Comparison of ENCODE assay signal across 19 cellular contexts in genomic region chr11:26231252-26231661, GRCh38.
DNase-seq lines count a peak whose midpoint lies in the region; ATAC-seq, FAIRE-seq and TF ChIP-seq lines count a peak whose summit lies in the region.
"Had no signal": no experiment of that assay in that cellular context is flagged by ENCODE, and none has a peak within 500 bp of the region (broad histone marks: within the 10 kb centered on the region; RNA-seq: fewer than 3 reads in every experiment).

No MANE protein-coding gene starts in this region.

- peak; percentile 67 for DNase-seq in AG10803 (ENCODE audit: low read depth)
- DNase-seq in HS-5 (ENCODE audit: low read depth): peak; percentile 93
- DNase-seq in bronchial epithelial cell (ENCODE audit: low read depth): peak; percentile 98
- DNase-seq in kidney glomerular epithelial cell (lab: John Stamatoyannopoulos, UW): peak; percentile 29
- DNase-seq in activated CD4-positive, alpha-beta T cell treated with anti-CD3 and anti-CD28 coated beads, Interleukin-2, amount 10 ng/mL, durations not matched to agents 7 days and 5 days: no peak
- no peak for DNase-seq in posterior vena cava (ENCODE audit: low spot score)
- no peak for DNase-seq in activated CD8-positive, alpha-beta memory T cell treated with anti-CD3 and anti-CD28 coated beads, Interleukin-2, amount 50 U/mL, for 4 hours
- DNase-seq: activated CD4-positive, alpha-beta T cell treated with anti-CD3 and anti-CD28 coated beads, Interleukin-2, amount 50 U/mL, for 1 hour; DMS79 treated with DMSO at 0.1 percent for 48 hours; H7; NCI-H1092 treated with DMSO at 0.1 percent for 48 hours; pancreas; stimulated activated CD4-positive, alpha-beta T cell treated with anti-CD3 and anti-CD28 coated beads, Interleukin-2, amount 100 ng/mL, for 24 hours; T-helper 2 cell had no signal

- H3K27me3 Mint-ChIP-seq in activated CD4-positive, alpha-beta T cell treated with anti-CD3 and anti-CD28 coated beads, Interleukin-2, amount 10 ng/mL, durations not matched to agents 7 days and 5 days: no peaks in the 10 kb centered on the region

- no peaks in the 10 kb centered on the region for H3K4me1 Mint-ChIP-seq in activated CD4-positive, alpha-beta T cell treated with anti-CD3 and anti-CD28 coated beads, Interleukin-2, amount 10 ng/mL, durations not matched to agents 7 days and 5 days

- no peak overlapping the region for H3K4me3 ChIP-seq in AG10803 (ENCODE audit: low read length)
- H3K4me3 ChIP-seq in bronchial epithelial cell (ENCODE audit: low read depth, low read length): no peak overlapping the region
- H3K4me3 ChIP-seq: ascending aorta, BLaER1, pancreas had no signal

- no peaks in the 10 kb centered on the region for H3K9me3 Mint-ChIP-seq in activated CD4-positive, alpha-beta T cell treated with anti-CD3 and anti-CD28 coated beads, Interleukin-2, amount 10 ng/mL, durations not matched to agents 7 days and 5 days

- no peak overlapping the region for H3K4me3 Mint-ChIP-seq in activated CD4-positive, alpha-beta T cell treated with anti-CD3 and anti-CD28 coated beads, Interleukin-2, amount 10 ng/mL, durations not matched to agents 7 days and 5 days
- H3K4me3 Mint-ChIP-seq: mesothelial cell of epicardium had no signal

- FAIRE-seq in bronchial epithelial cell (lab: Jason Lieb, UNC): peak; percentile 91
- FAIRE-seq: endometrium, pancreas had no signal

- TF ChIP-seq CTCF in AG10803 (conservative IDR thresholded peaks at IDR 0.05; ENCODE audit: low read length) (no peak), bronchial epithelial cell (IDR thresholded peaks at IDR 0.05; ENCODE audit: insufficient read depth, low read length, severe bottlenecking) (no peak)

- H3K36me3 ChIP-seq in bronchial epithelial cell (ENCODE audit: control insufficient read depth, insufficient read depth, low read length): no peaks in the 10 kb centered on the region
- H3K36me3 ChIP-seq: ascending aorta, BLaER1, pancreas had no signal

- ATAC-seq in GM18858 (IDR thresholded peaks at IDR 0.05; ENCODE audit: unreplicated experiment): no peak

- no peaks in the 10 kb centered on the region for H3K36me3 Mint-ChIP-seq in activated CD4-positive, alpha-beta T cell treated with anti-CD3 and anti-CD28 coated beads, Interleukin-2, amount 10 ng/mL, durations not matched to agents 7 days and 5 days (ENCODE audit: low read depth)
- H3K36me3 Mint-ChIP-seq: mesothelial cell of epicardium had no signal

- POLR2A ChIA-PET in activated CD4-positive, alpha-beta T cell treated with anti-CD3 and anti-CD28 coated beads, Interleukin-2, amount 10 ng/mL, durations not matched to agents 7 days and 5 days (lab: Charles Lee): no interaction called here

- CTCF ChIA-PET in activated CD4-positive, alpha-beta T cell treated with anti-CD3 and anti-CD28 coated beads, Interleukin-2, amount 10 ng/mL, durations not matched to agents 7 days and 5 days (lab: Charles Lee): no interaction called here

- H3K27ac Mint-ChIP-seq in activated CD4-positive, alpha-beta T cell treated with anti-CD3 and anti-CD28 coated beads, Interleukin-2, amount 10 ng/mL, durations not matched to agents 7 days and 5 days: no peak overlapping the region
- H3K27ac Mint-ChIP-seq: mesothelial cell of epicardium had no signal

- intact Hi-C loops in posterior vena cava (cut with DNase I): no loop called here

- no peaks in the 10 kb centered on the region for H3K27me3 ChIP-seq in bronchial epithelial cell (ENCODE audit: control insufficient read depth, insufficient read depth, low read length)
- H3K27me3 ChIP-seq: ascending aorta, BLaER1, pancreas had no signal

Comparison
In these comparisons a context has a peak if more than half of its experiments do, and no peak if none do; other contexts are left out.
1. DNase-seq: peak in AG10803 (single experiment), HS-5 (single experiment), bronchial epithelial cell (single experiment) and kidney glomerular epithelial cell (single experiment); none in activated CD4-positive, alpha-beta T cell treated with anti-CD3 and anti-CD28 coated beads, Interleukin-2, amount 10 ng/mL, durations not matched to agents 7 days and 5 days (single experiment), posterior vena cava (single experiment) and activated CD8-positive, alpha-beta memory T cell treated with anti-CD3 and anti-CD28 coated beads, Interleukin-2, amount 50 U/mL, for 4 hours (single experiment).